26 cellular contexts compared by ENCODE assay signal in genomic region chr17:19255279-19255678, GRCh38.
"Had no signal": no experiment of that assay in that cellular context is flagged by ENCODE, and none has a peak within 500 bp of the region (broad histone marks: within the 10 kb centered on the region; RNA-seq: fewer than 3 reads in every experiment).

No MANE protein-coding gene starts in this region.

- H3K27ac ChIP-seq: right lobe of liver, testis, tibial artery had no signal

- ATAC-seq: left colon; left ventricle myocardium superior; naive thymus-derived CD4-positive, alpha-beta T cell; right lobe of liver; stimulated activated naive CD8-positive, alpha-beta T cell treated with anti-CD3 and anti-CD28 coated beads, Interleukin-15, amount 100 ng/mL, for 72 hours had no signal

- H3K9me3 ChIP-seq: esophagus squamous epithelium, right lobe of liver, testis, tibial artery had no signal

- H3K4me1 Mint-ChIP-seq: immature natural killer cell; stimulated activated naive CD8-positive, alpha-beta T cell treated with anti-CD3 and anti-CD28 coated beads, Interleukin-15, amount 100 ng/mL, for 72 hours had no signal

- DNase-seq: effector CD8-positive, alpha-beta T cell; esophagus squamous epithelium; hypothalamus; immature natural killer cell; islet precursor cell; kidney glomerular epithelial cell; left colon; midbrain; naive thymus-derived CD4-positive, alpha-beta T cell; nucleus accumbens; retina; right lobe of liver; stimulated activated CD4-positive, alpha-beta T cell treated with anti-CD3 and anti-CD28 coated beads, Interleukin-12 subunit alpha, Interleukin-12 subunit beta, amount 100 ng/mL, for 4 hours; stimulated activated CD4-positive, alpha-beta T cell treated with anti-CD3 and anti-CD28 coated beads, Interleukin-1b, Interleukin-23, amount 100 ng/mL, for 48 hours; stimulated activated CD4-positive, alpha-beta T cell treated with anti-CD3 and anti-CD28 coated beads, Interleukin-4, amount 100 ng/mL, for 1 hour; stimulated activated CD8-positive, alpha-beta memory T cell treated with anti-CD3 and anti-CD28 coated beads, Interleukin-4, amount 100 ng/mL, for 48 hours; stimulated activated naive CD4-positive, alpha-beta T cell; stimulated activated naive CD8-positive, alpha-beta T cell treated with anti-CD3 and anti-CD28 coated beads, Interleukin-15, amount 100 ng/mL, for 72 hours; testis; tibial artery had no signal

- H3K9me3 Mint-ChIP-seq: nephron; stimulated activated naive CD8-positive, alpha-beta T cell treated with anti-CD3 and anti-CD28 coated beads, Interleukin-15, amount 100 ng/mL, for 72 hours; type B pancreatic cell had no signal

- H3K4me1 ChIP-seq: right lobe of liver had no signal

- H3K4me3 Mint-ChIP-seq: immature natural killer cell; memory B cell; naive thymus-derived CD4-positive, alpha-beta T cell; nephron; stimulated activated naive CD8-positive, alpha-beta T cell treated with anti-CD3 and anti-CD28 coated beads, Interleukin-15, amount 100 ng/mL, for 72 hours; type B pancreatic cell had no signal

- H3K36me3 Mint-ChIP-seq: immature natural killer cell had no signal

- H3K27ac Mint-ChIP-seq: immature natural killer cell; memory B cell; naive thymus-derived CD4-positive, alpha-beta T cell; stimulated activated naive CD8-positive, alpha-beta T cell treated with anti-CD3 and anti-CD28 coated beads, Interleukin-15, amount 100 ng/mL, for 72 hours had no signal

- H3K36me3 ChIP-seq: esophagus squamous epithelium, right lobe of liver, tibial artery had no signal

- H3K4me3 ChIP-seq: esophagus squamous epithelium, lung, right lobe of liver, smooth muscle cell, testis, tibial artery had no signal

- H3K27me3 Mint-ChIP-seq: type B pancreatic cell had no signal

- H3K27me3 ChIP-seq: esophagus squamous epithelium, right lobe of liver, testis, tibial artery had no signal
